ENCODE assay signal across 22 cellular contexts in the genomic region with DNA sequence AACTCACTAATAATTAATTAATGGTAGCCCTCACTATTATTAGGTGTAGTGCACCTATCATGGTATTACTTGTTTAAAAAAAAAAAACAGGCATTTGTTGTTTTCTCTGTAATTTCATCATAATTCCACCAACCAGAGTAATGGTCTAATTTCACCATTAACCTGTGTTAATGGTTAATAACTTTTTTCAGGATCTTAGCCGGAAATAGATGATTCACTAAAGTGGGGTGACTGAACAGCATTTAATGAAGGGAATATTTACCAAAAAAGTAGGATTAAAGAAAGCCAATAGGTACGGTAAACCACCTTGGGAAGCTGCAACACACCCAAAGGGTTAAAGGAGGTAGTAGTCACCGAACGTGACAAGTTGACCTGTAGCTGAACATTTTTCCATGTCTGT.
"Had no signal": no experiment of that assay in that cellular context is flagged by ENCODE, and none has a peak within 500 bp of the region (broad histone marks: within the 10 kb centered on the region; RNA-seq: fewer than 3 reads in every experiment).

No MANE protein-coding gene starts in this region.

- H3K4me1 ChIP-seq: esophagus muscularis mucosa, foreskin keratinocyte, gastrocnemius medialis, heart right ventricle, left lung, lower lobe of right lung had no signal

- FAIRE-seq: endothelial cell of umbilical vein, islet of Langerhans, keratinocyte had no signal

- ATAC-seq: foreskin keratinocyte; gastrocnemius medialis; heart right ventricle; left cardiac atrium; left lung; left ventricle myocardium superior; lower lobe of right lung; naive thymus-derived CD4-positive, alpha-beta T cell had no signal

- H3K27ac ChIP-seq: coronary artery, esophagus muscularis mucosa, foreskin keratinocyte, gastrocnemius medialis, heart right ventricle, left lung, lower lobe of right lung had no signal

- H3K4me3 ChIP-seq: coronary artery, dorsolateral prefrontal cortex, esophagus muscularis mucosa, gastrocnemius medialis, heart right ventricle, left lung, lower lobe of right lung had no signal

- DNase-seq: dermis blood vessel endothelial cell; dorsolateral prefrontal cortex; effector CD4-positive, alpha-beta T cell; effector memory CD4-positive, alpha-beta T cell; foreskin keratinocyte; gastrocnemius medialis; glutamatergic neuron; head of caudate nucleus; heart right ventricle; hippocampal formation; kidney glomerular epithelial cell; left cardiac atrium; left lung; left ventricle myocardium superior; lower lobe of right lung; mesenchymal stem cell; naive thymus-derived CD4-positive, alpha-beta T cell had no signal

- H3K27me3 ChIP-seq: dorsolateral prefrontal cortex, esophagus muscularis mucosa, foreskin keratinocyte, gastrocnemius medialis, heart right ventricle, left lung had no signal
